Comparison of ENCODE assay signal across 18 cellular contexts in the genomic region with DNA sequence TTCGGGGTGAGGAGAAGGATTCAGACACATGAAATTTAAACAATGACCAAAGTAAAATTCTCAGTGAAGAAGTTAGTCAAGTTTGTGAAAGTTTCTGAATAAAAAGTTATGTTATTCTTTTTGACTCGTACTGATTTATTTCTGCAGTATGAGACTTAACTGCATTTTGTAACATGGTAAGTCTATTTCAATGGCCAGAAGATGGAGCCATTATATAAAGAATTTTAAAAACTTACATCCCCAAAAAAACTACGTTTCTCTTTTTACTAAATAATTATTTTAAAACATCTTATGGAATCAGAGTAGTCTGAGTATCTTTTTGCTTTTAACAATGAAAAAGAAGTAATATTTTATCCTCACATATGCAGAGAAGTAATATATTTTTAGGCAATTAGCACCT. TPM values are rescaled to one million over a fixed set of nuclear protein-coding genes. Genes with fewer than 3 reads are reported as not detected.
DNase-seq lines count a peak whose midpoint lies in the region; ATAC-seq and TF ChIP-seq lines count a peak whose summit lies in the region.
"Had no signal": no experiment of that assay in that cellular context is flagged by ENCODE, and none has a peak within 500 bp of the region (broad histone marks: within the 10 kb centered on the region; RNA-seq: fewer than 3 reads in every experiment).

No MANE protein-coding gene starts in this region.

- peaks cover 4% of the 10 kb centered on the region for H3K4me1 Mint-ChIP-seq in type B pancreatic cell (ENCODE audit: unreplicated experiment)

- TF ChIP-seq POLR2A in heart left ventricle (IDR thresholded peaks at IDR 0.05) = no peak

- no peaks in the 10 kb centered on the region for H3K9me2 ChIP-seq in hepatocyte (replicated peaks; ENCODE audit: insufficient read depth)

- no peak overlapping the region for H3K4me3 Mint-ChIP-seq in type B pancreatic cell
- H3K4me3 Mint-ChIP-seq: GM23338; T-helper 1 cell treated with Interleukin-12 subunit alpha and Interleukin-12 subunit beta and Interleukin-4 antibody, amounts not matched to agents 30 μg/mL and 1 μg/mL, for 36 hours had no signal

- no peak overlapping the region for H3K4me2 ChIP-seq in hepatocyte
- H3K4me2 ChIP-seq: GM23338 had no signal

- H3K9me3 ChIP-seq in cardiac muscle cell (ENCODE audit: low read depth) (no peaks in the 10 kb centered on the region), heart left ventricle (no peaks in the 10 kb centered on the region), hepatocyte (ENCODE audit: low read depth) (no peaks in the 10 kb centered on the region), BE2C (no peaks in the 10 kb centered on the region)
- H3K9me3 ChIP-seq: prostate gland, uterus had no signal

- no peak for ATAC-seq in heart left ventricle
- ATAC-seq: GM23338 had no signal

- no peaks in the 10 kb centered on the region for H3K36me3 Mint-ChIP-seq in type B pancreatic cell

- no peaks in the 10 kb centered on the region for H3K9me3 Mint-ChIP-seq in type B pancreatic cell
- H3K9me3 Mint-ChIP-seq: GM23338; T-helper 1 cell treated with Interleukin-12 subunit alpha and Interleukin-12 subunit beta and Interleukin-4 antibody, amounts not matched to agents 30 μg/mL and 1 μg/mL, for 36 hours had no signal

- H3K4me3 ChIP-seq in cardiac muscle cell (no peak overlapping the region), heart left ventricle (no peak overlapping the region), astrocyte of the spinal cord (ENCODE audit: low read depth, low read length) (no peak overlapping the region), hepatocyte (no peak overlapping the region), BE2C (ENCODE audit: low read depth, low read length) (no peak overlapping the region)
- H3K4me3 ChIP-seq: GM23338, prostate gland, uterus had no signal

- in situ Hi-C loops in astrocyte of the spinal cord (cut with HindIII; ENCODE audit: low sequenced_read_pairs) = no loop called here

- no peaks in the 10 kb centered on the region for H3K36me3 ChIP-seq in cardiac muscle cell
- H3K36me3 ChIP-seq in heart left ventricle = no peaks in the 10 kb centered on the region
- H3K36me3 ChIP-seq in hepatocyte (replicated peaks; ENCODE audit: insufficient read depth, low read depth) = no peaks in the 10 kb centered on the region
- H3K36me3 ChIP-seq in BE2C = no peaks in the 10 kb centered on the region
- H3K36me3 ChIP-seq: prostate gland, uterus had no signal

- H3K4me1 ChIP-seq in cardiac muscle cell (ENCODE audit: low read depth) (no peaks in the 10 kb centered on the region), heart left ventricle (no peaks in the 10 kb centered on the region), hepatocyte (ENCODE audit: insufficient read depth) (no peaks in the 10 kb centered on the region), BE2C (no peaks in the 10 kb centered on the region)
- H3K4me1 ChIP-seq: prostate gland, uterus had no signal

- intact Hi-C loops in heart left ventricle (cut with DNase I) = no loop called here

- peak in 1 of 2 donors; percentile 44 for DNase-seq in cardiac muscle cell (ENCODE audit: low read depth in 1 of 2, low spot score in 1 of 2)
- no peak for DNase-seq in heart left ventricle
- DNase-seq in astrocyte of the spinal cord (ENCODE audit: low read depth, low spot score) = peak; percentile 47
- DNase-seq in hepatocyte (ENCODE audit: low spot score) = no peak
- no peak for DNase-seq in type B pancreatic cell (ENCODE audit: extremely low spot score, unreplicated experiment)
- no peak for DNase-seq in NAMALWA (ENCODE audit: low spot score)
- no peak for DNase-seq in central memory CD4-positive, alpha-beta T cell
- DNase-seq in BE2C = no peak
- DNase-seq: activated CD4-positive, alpha-beta T cell treated with anti-CD3 and anti-CD28 coated beads, Interleukin-2, amount 50 U/mL, for 1 hour; AML-193; RPMI8226; stimulated activated CD4-positive, alpha-beta T cell treated with anti-CD3 and anti-CD28 coated beads, Interleukin-2, amount 100 ng/mL, for 24 hours; uterus had no signal

- no peaks in the 10 kb centered on the region for H4K20me1 ChIP-seq in hepatocyte (ENCODE audit: insufficient read depth, poor library complexity, severe bottlenecking)

- 46 to 57% (median 54%) methylated on average over 3 of the region's 3 CpGs for WGBS in heart left ventricle, 4 donors
- 59% methylated on average over 3 of the region's 3 CpGs for WGBS in hepatocyte (ENCODE audit: low lambda C conversion rate, missing lambda C conversion rate)

- H3K27ac Mint-ChIP-seq in type B pancreatic cell = no peak overlapping the region
- H3K27ac Mint-ChIP-seq: GM23338; T-helper 1 cell treated with Interleukin-12 subunit alpha and Interleukin-12 subunit beta and Interleukin-4 antibody, amounts not matched to agents 30 μg/mL and 1 μg/mL, for 36 hours had no signal

- no peaks in the 10 kb centered on the region for H3K79me2 ChIP-seq in hepatocyte

- H3K27ac ChIP-seq in cardiac muscle cell = no peak overlapping the region
- H3K27ac ChIP-seq in heart left ventricle = no peak overlapping the region
- no peak overlapping the region for H3K27ac ChIP-seq in hepatocyte
- H3K27ac ChIP-seq: prostate gland, uterus had no signal

- no peaks in the 10 kb centered on the region for H3K27me3 ChIP-seq in cardiac muscle cell
- peaks cover 0 to 13% (median 0%) of the 10 kb centered on the region in 9 donors for H3K27me3 ChIP-seq in heart left ventricle
- no peaks in the 10 kb centered on the region for H3K27me3 ChIP-seq in hepatocyte
- H3K27me3 ChIP-seq in BE2C = no peaks in the 10 kb centered on the region
- H3K27me3 ChIP-seq: uterus had no signal

- H2AFZ ChIP-seq in hepatocyte = no peak overlapping the region

- no peaks in the 10 kb centered on the region for H3K27me3 Mint-ChIP-seq in type B pancreatic cell

- TF ChIP-seq CTCF in cardiac muscle cell (IDR thresholded peaks at IDR 0.05; ENCODE audit: low read depth, low read length) = peak; percentile 36
- TF ChIP-seq CTCF in heart left ventricle (IDR thresholded peaks at IDR 0.05) = peak in 2 of 12 donors; percentile 7 to 18
- TF ChIP-seq CTCF in astrocyte of the spinal cord (IDR thresholded peaks at IDR 0.05; ENCODE audit: low read depth, low read length) = peak; percentile 21
- TF ChIP-seq CTCF in hepatocyte (IDR thresholded peaks at IDR 0.05; ENCODE audit: poor library complexity) = peak; percentile 49
- TF ChIP-seq CTCF in type B pancreatic cell (conservative IDR thresholded peaks at IDR 0.05) = peak; percentile 47
- no peak for TF ChIP-seq CTCF in BE2C (IDR thresholded peaks at IDR 0.05; ENCODE audit: low read depth, low read length)

RNA-seq across cellular contexts. Expression of a gene that starts 51.4 kb away (rescaled TPM):
- total RNA-seq in cardiac muscle cell (under 0.01 and 0.07 TPM in 2 replicates), heart left ventricle (1 to 10 TPM in 1 of 9 donors, under 1 TPM in 6, not detected in 2; 0.05 to 1.3 (median 0.35) TPM), hepatocyte (0.03 and 0.12 TPM in 2 replicates), type B pancreatic cell (ENCODE audit: low replicate concordance) (0.19 and 2.6 TPM in 2 replicates)
- polyA plus RNA-seq in cardiac muscle cell (not detected in 2 replicates), heart left ventricle (under 1 TPM in 1 of 2 donors, not detected in 1; 0.27 TPM), hepatocyte (0.28 TPM in 1 of 2 replicates, not detected in the other)
- polyA plus RNA-seq in BE2C (2012; ENCODE audit: insufficient read depth, insufficient read length, low read depth) = 0.11 TPM
- total RNA-seq: Daoy, mononuclear cell had no signal
